9 cellular contexts compared by ENCODE assay signal in the genomic region with DNA sequence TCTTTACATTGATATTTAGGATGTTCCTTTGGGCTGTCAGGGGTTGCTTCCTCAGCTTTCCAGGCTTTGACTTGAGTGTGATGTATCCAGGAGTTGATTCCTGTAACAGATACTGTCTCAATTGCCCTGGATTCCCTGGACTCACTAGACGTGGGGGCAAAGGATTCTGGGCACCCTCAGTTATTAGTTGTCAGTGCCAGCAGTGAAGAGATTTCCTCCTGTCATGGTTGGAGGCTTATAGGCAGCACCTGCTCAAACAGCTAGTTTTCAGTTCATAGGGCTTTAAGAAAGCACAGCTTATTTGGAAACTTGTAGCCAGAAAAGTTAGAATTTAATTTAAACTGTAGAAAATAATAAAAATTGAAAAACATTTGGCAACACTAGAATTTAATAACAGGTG. TPM values are rescaled to one million over a fixed set of nuclear protein-coding genes. Genes with fewer than 3 reads are reported as not detected.
"Had no signal": no experiment of that assay in that cellular context is flagged by ENCODE, and none has a peak within 500 bp of the region (broad histone marks: within the 10 kb centered on the region; RNA-seq: fewer than 3 reads in every experiment).

No MANE protein-coding gene starts in this region.

- H3K27ac ChIP-seq: GM23248, HL-60 had no signal

- H3K4me3 ChIP-seq: GM23248, HAP-1 had no signal

- H3K36me3 ChIP-seq: HAP-1 had no signal

- H3K4me1 ChIP-seq: HAP-1 had no signal

- DNase-seq: GM23248, GOT3, H7, HFFc6 had no signal

RNA-seq across cellular contexts. Expression of a gene that starts 9.5 kb away (rescaled TPM):
- total RNA-seq: GM23248, H4, HepG2, HFFc6, HT1080 had no signal
